In genomic region chr1:151399890-151400235, GRCh38 we compare ENCODE assay signal across 8 cellular contexts. TPM values are rescaled to one million over a fixed set of nuclear protein-coding genes. Genes with fewer than 3 reads are reported as not detected.
DNase-seq lines count a peak whose midpoint lies in the region; ATAC-seq, FAIRE-seq and TF ChIP-seq lines count a peak whose summit lies in the region.

No MANE protein-coding gene starts in this region.

- WGBS in A549 (ENCODE audit: missing lambda C conversion rate), result 1% methylated on average over 19 of the region's 19 CpGs
- WGBS in testis, 2 donors, result 0% methylated on average over 14 to 19 of the region's 19 CpGs

- FAIRE-seq in A549 (lab: Jason Lieb, UNC), result no peak

- intact Hi-C loops in testis (cut with DNase I; ENCODE audit: low total_unique reads), result no loop called here

- H3K4me2 ChIP-seq in A549, result peak overlapping the region; percentile 92

- H3K4me3 ChIP-seq in A549 (peak overlapping the region; percentile 69), RWPE2 (ENCODE audit: severe bottlenecking) (peak overlapping the region; percentile 90), testis (peak overlapping the region; percentile 78 to 79)

- no peak for DNase-seq in A549 (ENCODE audit: low read depth in 1 of 2, low spot score in 1 of 2)
- no peak for DNase-seq in RWPE2 (ENCODE audit: low spot score)
- DNase-seq in dermis blood vessel endothelial cell, result peak; percentile 45
- DNase-seq in lung microvascular endothelial cell (ENCODE audit: low read depth in 2 of 2), result peak; percentile 25 to 34
- DNase-seq in testis, result no peak
- DNase-seq in NCI-H187 treated with DMSO at 0.1 percent for 48 hours (lab: John Stamatoyannopoulos, UW), result no peak
- no peak for DNase-seq in globus pallidus (ENCODE audit: low spot score)

- TF ChIP-seq RAD21 in A549 (conservative IDR thresholded peaks at IDR 0.05 in 1 of 2, IDR thresholded peaks at IDR 0.05 in 1 of 2), result no peak

- POLR2A ChIA-PET in A549 (lab: Yijun Ruan, JAX), result interaction anchor here (0.6 to 1.9 kb wide), 7 partner anchors 28 to 363 kb away, joined by 3 to 9 read pairs (median 4); partner anchors contain the start of genes MRPL9, PI4KB, PSMD4 and RFX5

- TF ChIP-seq POLR2A in A549 (IDR thresholded peaks at IDR 0.05; ENCODE audit: low read length) (no peak), testis (IDR thresholded peaks at IDR 0.05) (no peak)

- CTCF ChIA-PET in A549 (lab: Yijun Ruan, JAX), result interaction anchor here (0.6 to 4.4 kb wide), 16 partner anchors 8 to 335 kb away, joined by 3 to 32 read pairs (median 4); partner anchors contain the start of gene RFX5

- H3K4me1 ChIP-seq in A549, result peaks cover 16% of the 10 kb centered on the region
- H3K4me1 ChIP-seq in RWPE2 (ENCODE audit: insufficient read depth, poor library complexity, severe bottlenecking), result peaks cover 3% of the 10 kb centered on the region
- H3K4me1 ChIP-seq in testis, result peaks cover 6% of the 10 kb centered on the region

- no peak for TF ChIP-seq CTCF in A549 (IDR thresholded peaks at IDR 0.05)
- no peak for TF ChIP-seq CTCF in RWPE2 (IDR thresholded peaks at IDR 0.05; ENCODE audit: poor library complexity, severe bottlenecking)
- no peak for TF ChIP-seq CTCF in testis (IDR thresholded peaks at IDR 0.05)

- peak overlapping the region; percentile 84 to 95 for H3K27ac ChIP-seq in A549
- H3K27ac ChIP-seq in RWPE2 (ENCODE audit: poor library complexity, severe bottlenecking), result peak overlapping the region; percentile 53
- H3K27ac ChIP-seq in testis, result peak overlapping the region; percentile 63 to 88

- H3K36me3 ChIP-seq in RWPE2 (ENCODE audit: low read depth), result peaks cover 45% of the 10 kb centered on the region
- H3K36me3 ChIP-seq in testis (ENCODE audit: low read depth, missing control alignments), result no peaks in the 10 kb centered on the region

- H3K9me3 ChIP-seq in A549 (no peaks in the 10 kb centered on the region), RWPE2 (ENCODE audit: severe bottlenecking) (no peaks in the 10 kb centered on the region), testis (no peaks in the 10 kb centered on the region)

- ATAC-seq in A549, result peak; percentile 26 to 46; a peak in 4 of 6 replicates
- ATAC-seq in GM21381 (IDR thresholded peaks at IDR 0.05; ENCODE audit: unreplicated experiment), result peak; percentile 10
- peak; percentile 21; the same call in 2 of the 3 replicates for ATAC-seq in RWPE2 (ENCODE audit: low read depth)

- no peaks in the 10 kb centered on the region for H3K27me3 ChIP-seq in RWPE2 (ENCODE audit: insufficient read depth, poor library complexity, severe bottlenecking)
- no peaks in the 10 kb centered on the region for H3K27me3 ChIP-seq in testis

- TF ChIP-seq EP300 in A549 (IDR thresholded peaks at IDR 0.05), result no peak

TF ChIP-seq in A549, 52 proteins besides CTCF, POLR2A, EP300 and RAD21:
- TF ChIP-seq PHF8 (IDR thresholded peaks at IDR 0.05; ENCODE audit: borderline replicate concordance, low read depth) (0 out of 2 replicates have a peak, but pooled peaks have one; percentile 6), HDAC2 (IDR thresholded peaks at IDR 0.05) (no peak)

RNA-seq across cellular contexts. Expression of gene PSMB4, which starts 0.5 kb away (rescaled TPM):
- polyA plus RNA-seq in A549 (2011; rRNA removed), result 405 and 431 TPM in 2 replicates
- 699 and 707 TPM in 2 replicates for polyA plus RNA-seq in A549 (2012; cell fraction: cytosol; rRNA removed)
- 555 and 703 TPM in 2 replicates for polyA plus RNA-seq in A549 (2012; cell fraction: nucleus; rRNA removed)
- polyA plus RNA-seq in A549 (2017; fragmentation: RNase III; extraction: RNeasy Plus Mini Kit Qiagen cat#74134 plus additional on column Dnase treatment), result 366 to 384 TPM (median 383 TPM) in 3 replicates
- 369 and 423 TPM in 2 replicates for polyA minus RNA-seq in A549 (2011; rRNA and poly(A)+ RNA removed)
- 322 and 414 TPM in 2 replicates for total RNA-seq in dermis blood vessel endothelial cell
- 360 and 367 TPM in 2 replicates for total RNA-seq in lung microvascular endothelial cell
- total RNA-seq in testis, result 100 to 1,000 TPM; 155 to 186 TPM
- polyA plus RNA-seq in testis (ENCODE audit: insufficient read depth, low read depth, low replicate concordance), result 179 TPM

RNA-seq across cellular contexts. Expression of gene SELENBP1, which starts 27.4 kb away (rescaled TPM):
- polyA plus RNA-seq in A549 (2011; rRNA removed), result 28.6 and 35.4 TPM in 2 replicates
- 19.1 and 19.4 TPM in 2 replicates for polyA plus RNA-seq in A549 (2012; cell fraction: cytosol; rRNA removed)
- 64.4 and 65.2 TPM in 2 replicates for polyA plus RNA-seq in A549 (2012; cell fraction: nucleus; rRNA removed)
- 9.0 to 12.8 TPM (median 12.6 TPM) in 3 replicates for polyA plus RNA-seq in A549 (2017; fragmentation: RNase III; extraction: RNeasy Plus Mini Kit Qiagen cat#74134 plus additional on column Dnase treatment)
- 29.6 and 37.7 TPM in 2 replicates for polyA minus RNA-seq in A549 (2011; rRNA and poly(A)+ RNA removed)
- 5.3 TPM in 2 replicates for total RNA-seq in dermis blood vessel endothelial cell
- total RNA-seq in lung microvascular endothelial cell, result 0.40 and 3.1 TPM in 2 replicates
- total RNA-seq in testis, result 10 to 100 TPM; 13.0 to 15.1 TPM
- 31.8 TPM for polyA plus RNA-seq in testis (ENCODE audit: insufficient read depth, low read depth, low replicate concordance)

RNA-seq across cellular contexts. Expression of gene RFX5, which starts 52.8 kb away (rescaled TPM):
- polyA plus RNA-seq in A549 (2011; rRNA removed) (55.9 and 70.0 TPM in 2 replicates), A549 (2017; fragmentation: RNase III; extraction: RNeasy Plus Mini Kit Qiagen cat#74134 plus additional on column Dnase treatment) (49.7 to 60.1 TPM (median 59.2 TPM) in 3 replicates), testis (ENCODE audit: insufficient read depth, low read depth, low replicate concordance) (43.6 TPM)
- 20.8 and 28.8 TPM in 2 replicates for polyA plus RNA-seq in A549 (2012; cell fraction: cytosol; rRNA removed)
- polyA plus RNA-seq in A549 (2012; cell fraction: nucleus; rRNA removed), result 42.8 and 52.1 TPM in 2 replicates
- 105 and 132 TPM in 2 replicates for polyA minus RNA-seq in A549 (2011; rRNA and poly(A)+ RNA removed)
- total RNA-seq in dermis blood vessel endothelial cell (68.8 and 73.3 TPM in 2 replicates), lung microvascular endothelial cell (32.9 and 38.3 TPM in 2 replicates), testis (10 to 100 TPM; 18.8 to 19.8 TPM)

RNA-seq across cellular contexts. Expression of gene POGZ, which starts 59.4 kb away (rescaled TPM):
- polyA plus RNA-seq in A549 (2011; rRNA removed) (44.1 and 64.0 TPM in 2 replicates), A549 (2017; fragmentation: RNase III; extraction: RNeasy Plus Mini Kit Qiagen cat#74134 plus additional on column Dnase treatment) (20.8 to 22.0 TPM (median 21.9 TPM) in 3 replicates), testis (ENCODE audit: insufficient read depth, low read depth, low replicate concordance) (84.3 TPM)
- 16.6 and 17.8 TPM in 2 replicates for polyA plus RNA-seq in A549 (2012; cell fraction: cytosol; rRNA removed)
- 45.4 and 60.9 TPM in 2 replicates for polyA plus RNA-seq in A549 (2012; cell fraction: nucleus; rRNA removed)
- polyA minus RNA-seq in A549 (2011; rRNA and poly(A)+ RNA removed), result 112 and 141 TPM in 2 replicates
- total RNA-seq in dermis blood vessel endothelial cell (20.3 and 26.2 TPM in 2 replicates), lung microvascular endothelial cell (7.6 and 13.9 TPM in 2 replicates), testis (100 to 1,000 TPM; 131 to 137 TPM)

Comparison
In these comparisons a context has a peak if more than half of its experiments do, and no peak if none do; other contexts are left out.
1. DNase-seq: peak in dermis blood vessel endothelial cell (single experiment) and lung microvascular endothelial cell (2 of 2); none in A549 (0 of 2), RWPE2 (single experiment), testis (single experiment), NCI-H187 treated with DMSO at 0.1 percent for 48 hours (single experiment) and globus pallidus (single experiment).
2. Peak in every context shown above with its lines, with median percentiles within 50 percentile points of each other: ATAC-seq, H3K27ac ChIP-seq and H3K4me3 ChIP-seq.